ENCODE assay signal across 10 cellular contexts in the genomic region with DNA sequence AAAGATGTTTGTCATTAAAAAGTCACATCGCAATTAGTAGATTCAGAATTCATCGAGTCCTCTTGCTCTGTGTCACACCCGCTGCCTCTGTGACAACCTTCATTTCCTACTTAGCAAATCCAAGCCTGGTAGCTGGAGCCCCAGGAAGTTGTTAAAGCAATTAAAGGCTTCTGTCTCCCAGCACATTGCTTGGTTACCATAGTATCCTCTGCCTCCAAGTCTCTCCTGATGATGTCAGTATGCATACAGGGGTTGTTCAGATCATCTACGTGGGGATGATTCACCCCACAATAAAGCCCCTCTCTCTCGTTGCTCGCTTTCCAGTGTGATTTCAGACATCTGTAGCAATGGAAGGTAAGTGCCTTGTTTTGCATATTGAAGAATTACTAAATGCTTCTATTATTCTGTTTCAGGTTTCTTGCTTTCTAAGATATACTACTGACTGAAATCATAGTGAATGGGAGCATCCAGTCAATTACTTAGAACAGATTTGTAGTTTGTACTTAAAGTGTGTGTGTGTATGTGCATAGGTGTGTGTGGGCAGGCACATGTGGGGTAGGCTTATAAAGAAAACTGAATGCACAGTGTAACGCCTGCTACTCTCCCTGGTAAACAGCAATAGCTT. TPM values are rescaled to one million over a fixed set of nuclear protein-coding genes. Genes with fewer than 3 reads are reported as not detected.
A peak's percentile ranks its signal among the peaks of the same experiment; 100 is the strongest.
DNase-seq lines count a peak whose midpoint lies in the region; TF ChIP-seq lines count a peak whose summit lies in the region.
"Had no signal": no experiment of that assay in that cellular context is flagged by ENCODE, and none has a peak within 500 bp of the region (broad histone marks: within the 10 kb centered on the region; RNA-seq: fewer than 3 reads in every experiment).

No MANE protein-coding gene starts in this region.

- TF ChIP-seq CTCF in retinal pigment epithelial cell (conservative IDR thresholded peaks at IDR 0.05; ENCODE audit: low read depth, low read length) (no peak), sigmoid colon (IDR thresholded peaks at IDR 0.05) (no peak)

- H3K4me1 ChIP-seq in endocrine pancreas (ENCODE audit: control insufficient read depth, insufficient read depth, low read length) (peaks cover 34% of the 10 kb centered on the region), sigmoid colon (peaks cover 0 to 22% (median 9%) of the 10 kb centered on the region in 4 donors)

- 22 to 68% methylated on average over 7 of the region's 7 CpGs for WGBS in sigmoid colon, 2 donors

- H3K4me3 Mint-ChIP-seq in immature natural killer cell = no peak overlapping the region

- no peaks in the 10 kb centered on the region for H3K9me3 ChIP-seq in endocrine pancreas (ENCODE audit: control insufficient read depth, low read length)
- no peaks in the 10 kb centered on the region for H3K9me3 ChIP-seq in sigmoid colon
- H3K9me3 ChIP-seq: Peyer's patch had no signal

- H3K4me1 Mint-ChIP-seq in immature natural killer cell = peaks cover 28 to 41% of the 10 kb centered on the region in 2 donors

- intact Hi-C loops in sigmoid colon (cut with DNase I) = no loop called here

- DNase-seq in DMS 273 (lab: John Stamatoyannopoulos, UW; ENCODE audit: unreplicated experiment) (peak; percentile 80), DMS 273 treated with DMSO at 0.1 percent for 48 hours (lab: John Stamatoyannopoulos, UW) (no peak), NCI-H345 (lab: John Stamatoyannopoulos, UW) (peak; percentile 75), retinal pigment epithelial cell (ENCODE audit: low read depth) (peak; percentile 53), immature natural killer cell (no peak), GOT3 (lab: John Stamatoyannopoulos, UW) (no peak), sigmoid colon (no peak)

- no peaks in the 10 kb centered on the region for H3K9me3 Mint-ChIP-seq in immature natural killer cell

- H3K27me3 ChIP-seq in endocrine pancreas (ENCODE audit: control insufficient read depth, insufficient read depth, low read length) (no peaks in the 10 kb centered on the region), sigmoid colon (no peaks in the 10 kb centered on the region)
- H3K27me3 ChIP-seq: Peyer's patch had no signal

- no peak overlapping the region for H3K27ac ChIP-seq in sigmoid colon
- H3K27ac ChIP-seq: 22Rv1 had no signal

- H3K9ac ChIP-seq in endocrine pancreas (ENCODE audit: control insufficient read depth, insufficient read depth, low read length) = peak overlapping the region; percentile 57

- H3K36me3 ChIP-seq in endocrine pancreas (ENCODE audit: control insufficient read depth, insufficient read depth, low read length) = no peaks in the 10 kb centered on the region
- no peaks in the 10 kb centered on the region for H3K36me3 ChIP-seq in sigmoid colon
- H3K36me3 ChIP-seq: Peyer's patch had no signal

- no peaks in the 10 kb centered on the region for H3K27me3 Mint-ChIP-seq in immature natural killer cell (ENCODE audit: low read depth in 3 of 3)

- no peak for TF ChIP-seq EP300 in sigmoid colon (IDR thresholded peaks at IDR 0.05)

- H3K27ac Mint-ChIP-seq in immature natural killer cell = no peak overlapping the region

- H3K4me3 ChIP-seq in endocrine pancreas (ENCODE audit: control insufficient read depth, insufficient read depth, low read length) (peak overlapping the region; percentile 100), retinal pigment epithelial cell (ENCODE audit: low read length) (no peak overlapping the region), sigmoid colon (no peak overlapping the region)
- H3K4me3 ChIP-seq: Peyer's patch had no signal

- no peak for TF ChIP-seq POLR2A in sigmoid colon (IDR thresholded peaks at IDR 0.05)

- H3K36me3 Mint-ChIP-seq in immature natural killer cell = peaks cover 0 to 6% (median 3%) of the 10 kb centered on the region in 3 donors

RNA-seq across cellular contexts. Expression of gene PAM, which starts 52.9 kb away (rescaled TPM):
- polyA plus RNA-seq in immature natural killer cell (10 to 100 TPM; 55.2 to 96.2 (median 95.6) TPM), sigmoid colon (10 to 100 TPM; 14.3 to 45.8 (median 22.2) TPM)
- total RNA-seq in sigmoid colon = 100 to 1,000 TPM; 198 to 261 (median 240) TPM

Comparison
In these comparisons a context has a peak if more than half of its experiments do, and no peak if none do; other contexts are left out.
1. DNase-seq: peak in DMS 273 (single experiment), NCI-H345 (single experiment) and retinal pigment epithelial cell (single experiment); none in DMS 273 treated with DMSO at 0.1 percent for 48 hours (single experiment), immature natural killer cell (0 of 3), GOT3 (single experiment) and sigmoid colon (single experiment).